ENCODE assay signal across 10 cellular contexts in the genomic region with DNA sequence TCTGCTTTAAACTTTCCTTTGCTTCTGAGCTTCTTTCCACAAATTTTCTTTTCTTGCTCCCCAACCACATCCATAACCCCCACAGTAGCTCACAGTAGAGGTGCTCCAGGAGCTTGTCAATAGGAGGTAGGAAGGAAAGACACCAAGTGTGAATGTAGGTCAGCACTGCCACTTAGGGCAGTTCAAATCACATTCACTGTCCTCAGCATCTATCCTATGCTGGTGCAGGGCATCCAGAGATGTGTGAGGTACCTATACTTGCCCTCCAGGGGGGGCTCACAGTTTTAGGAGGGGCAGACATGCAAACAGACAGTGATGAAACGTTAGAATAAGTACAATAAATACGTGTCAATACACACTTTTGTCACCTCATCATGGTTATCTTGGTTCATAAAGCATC. TPM values are rescaled to one million over a fixed set of nuclear protein-coding genes. Genes with fewer than 3 reads are reported as not detected.
A peak's percentile ranks its signal among the peaks of the same experiment; 100 is the strongest.
DNase-seq lines count a peak whose midpoint lies in the region; ATAC-seq and TF ChIP-seq lines count a peak whose summit lies in the region.
"Had no signal": no experiment of that assay in that cellular context is flagged by ENCODE, and none has a peak within 500 bp of the region (broad histone marks: within the 10 kb centered on the region; RNA-seq: fewer than 3 reads in every experiment).

No MANE protein-coding gene starts in this region.

- no peak overlapping the region for H3K4me3 ChIP-seq in Jurkat, Clone E6-1 (ENCODE audit: low read length)
- H3K4me3 ChIP-seq in neural cell (ENCODE audit: low read length), result no peak overlapping the region
- H3K4me3 ChIP-seq in upper lobe of right lung, result no peak overlapping the region
- H3K4me3 ChIP-seq: PC-9 had no signal

- H3K27me3 ChIP-seq in neural cell (ENCODE audit: insufficient read depth, low read depth, low read length) (peaks cover 10% of the 10 kb centered on the region), upper lobe of right lung (peaks cover 36% of the 10 kb centered on the region)

- no peak overlapping the region for H3K27ac Mint-ChIP-seq in activated naive CD8-positive, alpha-beta T cell treated with anti-CD3 and anti-CD28 coated beads, Interleukin-2, amount 10 ng/mL, durations not matched to agents 7 days and 5 days

- ATAC-seq in activated naive CD8-positive, alpha-beta T cell treated with anti-CD3 and anti-CD28 coated beads, Interleukin-2, amount 10 ng/mL, durations not matched to agents 7 days and 5 days (ENCODE audit: low read depth), result peak; percentile 24
- no peak for ATAC-seq in upper lobe of right lung
- ATAC-seq in left colon, result no peak

- no peak overlapping the region for H3K4me3 Mint-ChIP-seq in activated naive CD8-positive, alpha-beta T cell treated with anti-CD3 and anti-CD28 coated beads, Interleukin-2, amount 10 ng/mL, durations not matched to agents 7 days and 5 days

- no peaks in the 10 kb centered on the region for H3K36me3 Mint-ChIP-seq in activated naive CD8-positive, alpha-beta T cell treated with anti-CD3 and anti-CD28 coated beads, Interleukin-2, amount 10 ng/mL, durations not matched to agents 7 days and 5 days

- no peak overlapping the region for H3K4me2 ChIP-seq in neural cell (ENCODE audit: low read length)
- H3K4me2 ChIP-seq: PC-9 had no signal

- H3K9me3 Mint-ChIP-seq in activated naive CD8-positive, alpha-beta T cell treated with anti-CD3 and anti-CD28 coated beads, Interleukin-2, amount 10 ng/mL, durations not matched to agents 7 days and 5 days, result no peaks in the 10 kb centered on the region

- H3K4me1 Mint-ChIP-seq in activated naive CD8-positive, alpha-beta T cell treated with anti-CD3 and anti-CD28 coated beads, Interleukin-2, amount 10 ng/mL, durations not matched to agents 7 days and 5 days, result peaks cover 10% of the 10 kb centered on the region

- H4K20me1 ChIP-seq in neural cell (ENCODE audit: insufficient read depth), result no peaks in the 10 kb centered on the region

- POLR2A ChIA-PET in activated naive CD8-positive, alpha-beta T cell treated with anti-CD3 and anti-CD28 coated beads, Interleukin-2, amount 10 ng/mL, durations not matched to agents 7 days and 5 days (lab: Charles Lee), result no interaction called here

- H3K79me2 ChIP-seq in neural cell (replicated peaks; ENCODE audit: insufficient read depth, low read length), result peaks cover 7% of the 10 kb centered on the region

- TF ChIP-seq EP300 in neural cell (conservative IDR thresholded peaks at IDR 0.05; ENCODE audit: poor library complexity, severe bottlenecking), result no peak

- H3K27ac ChIP-seq in neural cell (ENCODE audit: low read length), result no peak overlapping the region
- H3K27ac ChIP-seq in upper lobe of right lung, result no peak overlapping the region
- H3K27ac ChIP-seq: PC-9 had no signal

- no peak overlapping the region for H3K9ac ChIP-seq in neural cell (ENCODE audit: low read length)

- H3K27me3 Mint-ChIP-seq in activated naive CD8-positive, alpha-beta T cell treated with anti-CD3 and anti-CD28 coated beads, Interleukin-2, amount 10 ng/mL, durations not matched to agents 7 days and 5 days, result peaks cover 68% of the 10 kb centered on the region

- TF ChIP-seq RAD21 in neural cell (conservative IDR thresholded peaks at IDR 0.05), result no peak

- H3K9me3 ChIP-seq in neural cell (ENCODE audit: low read length) (no peaks in the 10 kb centered on the region), upper lobe of right lung (no peaks in the 10 kb centered on the region)

- DNase-seq in NCI-H524 (lab: John Stamatoyannopoulos, UW), result peak; percentile 29 to 54
- no peak for DNase-seq in NCI-H524 treated with DMSO at 0.1 percent for 48 hours (lab: John Stamatoyannopoulos, UW)
- peak; percentile 68 for DNase-seq in Jurkat, Clone E6-1 (ENCODE audit: low read depth, low spot score)
- DNase-seq in activated naive CD8-positive, alpha-beta T cell treated with anti-CD3 and anti-CD28 coated beads, Interleukin-2, amount 10 ng/mL, durations not matched to agents 7 days and 5 days, result no peak
- DNase-seq in middle frontal gyrus (ENCODE audit: extremely low spot score, low spot score), result no peak
- DNase-seq in upper lobe of right lung, result no peak
- DNase-seq in left colon, result no peak
- DNase-seq: PC-9; stimulated activated CD4-positive, alpha-beta T cell treated with anti-CD3 and anti-CD28 coated beads, Interleukin-12 subunit alpha, Interleukin-12 subunit beta, amount 100 ng/mL, for 4 hours had no signal

- TF ChIP-seq CTCF in neural cell (IDR thresholded peaks at IDR 0.05; ENCODE audit: poor library complexity, severe bottlenecking) (peak; percentile 17), upper lobe of right lung (IDR thresholded peaks at IDR 0.05) (no peak)

- peaks cover 11% of the 10 kb centered on the region for H3K4me1 ChIP-seq in upper lobe of right lung

- H3F3A ChIP-seq in neural cell (ENCODE audit: insufficient read depth, low read length, poor library complexity, severe bottlenecking), result no peaks in the 10 kb centered on the region

- no peaks in the 10 kb centered on the region for H3K36me3 ChIP-seq in neural cell (ENCODE audit: insufficient read depth, low read length)
- no peaks in the 10 kb centered on the region for H3K36me3 ChIP-seq in upper lobe of right lung

- intact Hi-C loops in upper lobe of right lung (cut with DNase I) (no loop called here), left colon (cut with DNase I, micrococcal nuclease) (no loop called here)

- H3K9me2 ChIP-seq in neural cell (ENCODE audit: insufficient read depth, low read length), result no peaks in the 10 kb centered on the region

- H2AFZ ChIP-seq in neural cell (ENCODE audit: low read depth, low read length), result no peak overlapping the region
- H2AFZ ChIP-seq: PC-9 had no signal

TF ChIP-seq in neural cell, 6 proteins besides CTCF, POLR2A, EP300 and RAD21:
- no peak for TF ChIP-seq POLR2AphosphoS5 (IDR thresholded peaks at IDR 0.05)
- no peak for TF ChIP-seq EZH2 (IDR thresholded peaks at IDR 0.05; ENCODE audit: borderline replicate concordance, insufficient read depth, low read length, poor library complexity, severe bottlenecking)
- no peak for TF ChIP-seq SMC3 (conservative IDR thresholded peaks at IDR 0.05; ENCODE audit: poor library complexity)
- TF ChIP-seq TAF1 (IDR thresholded peaks at IDR 0.05; ENCODE audit: low read depth), result no peak
- TF ChIP-seq, protein P1, sequence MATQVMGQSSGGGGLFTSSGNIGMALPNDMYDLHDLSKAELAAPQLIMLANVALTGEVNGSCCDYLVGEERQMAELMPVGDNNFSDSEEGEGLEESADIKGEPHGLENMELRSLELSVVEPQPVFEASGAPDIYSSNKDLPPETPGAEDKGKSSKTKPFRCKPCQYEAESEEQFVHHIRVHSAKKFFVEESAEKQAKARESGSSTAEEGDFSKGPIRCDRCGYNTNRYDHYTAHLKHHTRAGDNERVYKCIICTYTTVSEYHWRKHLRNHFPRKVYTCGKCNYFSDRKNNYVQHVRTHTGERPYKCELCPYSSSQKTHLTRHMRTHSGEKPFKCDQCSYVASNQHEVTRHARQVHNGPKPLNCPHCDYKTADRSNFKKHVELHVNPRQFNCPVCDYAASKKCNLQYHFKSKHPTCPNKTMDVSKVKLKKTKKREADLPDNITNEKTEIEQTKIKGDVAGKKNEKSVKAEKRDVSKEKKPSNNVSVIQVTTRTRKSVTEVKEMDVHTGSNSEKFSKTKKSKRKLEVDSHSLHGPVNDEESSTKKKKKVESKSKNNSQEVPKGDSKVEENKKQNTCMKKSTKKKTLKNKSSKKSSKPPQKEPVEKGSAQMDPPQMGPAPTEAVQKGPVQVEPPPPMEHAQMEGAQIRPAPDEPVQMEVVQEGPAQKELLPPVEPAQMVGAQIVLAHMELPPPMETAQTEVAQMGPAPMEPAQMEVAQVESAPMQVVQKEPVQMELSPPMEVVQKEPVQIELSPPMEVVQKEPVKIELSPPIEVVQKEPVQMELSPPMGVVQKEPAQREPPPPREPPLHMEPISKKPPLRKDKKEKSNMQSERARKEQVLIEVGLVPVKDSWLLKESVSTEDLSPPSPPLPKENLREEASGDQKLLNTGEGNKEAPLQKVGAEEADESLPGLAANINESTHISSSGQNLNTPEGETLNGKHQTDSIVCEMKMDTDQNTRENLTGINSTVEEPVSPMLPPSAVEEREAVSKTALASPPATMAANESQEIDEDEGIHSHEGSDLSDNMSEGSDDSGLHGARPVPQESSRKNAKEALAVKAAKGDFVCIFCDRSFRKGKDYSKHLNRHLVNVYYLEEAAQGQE (IDR thresholded peaks at IDR 0.05; ENCODE audit: borderline replicate concordance), result no peak
- TF ChIP-seq MXI1 (conservative IDR thresholded peaks at IDR 0.05; ENCODE audit: poor library complexity, severe bottlenecking), result no peak

RNA-seq across cellular contexts. Expression of a gene that starts 1.5 kb away (rescaled TPM):
- polyA plus RNA-seq in Jurkat, Clone E6-1 (2012; ENCODE audit: insufficient read depth, insufficient read length), result 6.2 TPM
- total RNA-seq in activated naive CD8-positive, alpha-beta T cell treated with anti-CD3 and anti-CD28 coated beads, Interleukin-2, amount 10 ng/mL, durations not matched to agents 7 days and 5 days, result not detected
- 6.1 and 7.7 TPM in 2 replicates for polyA plus RNA-seq in neural cell
- 10.9 and 13.6 TPM in 2 replicates for polyA minus RNA-seq in neural cell
- total RNA-seq in upper lobe of right lung (1.2 TPM), left colon (under 1 TPM in 1 of 2 donors, not detected in 1; 0.14 TPM)
- total RNA-seq: PC-9 had no signal

Comparison
In these comparisons a context has a peak if more than half of its experiments do, and no peak if none do; other contexts are left out.
1. DNase-seq: peak in NCI-H524 (2 of 2) and Jurkat, Clone E6-1 (single experiment); none in NCI-H524 treated with DMSO at 0.1 percent for 48 hours (single experiment), activated naive CD8-positive, alpha-beta T cell treated with anti-CD3 and anti-CD28 coated beads, Interleukin-2, amount 10 ng/mL, durations not matched to agents 7 days and 5 days (single experiment), middle frontal gyrus (single experiment), upper lobe of right lung (single experiment) and left colon (0 of 2).